ENCODE assay signal across 8 cellular contexts in genomic region chr11:113994077-113994954, GRCh38. TPM values are rescaled to one million over a fixed set of nuclear protein-coding genes. Genes with fewer than 3 reads are reported as not detected.
DNase-seq lines count a peak whose midpoint lies in the region; ATAC-seq and TF ChIP-seq lines count a peak whose summit lies in the region.

No MANE protein-coding gene starts in this region.

- no peaks in the 10 kb centered on the region for H3K27me3 ChIP-seq in gastrocnemius medialis

- no peak overlapping the region for H3K4me3 ChIP-seq in gastrocnemius medialis

- H3K36me3 ChIP-seq in gastrocnemius medialis: no peaks in the 10 kb centered on the region

- DNase-seq in GM03348 (ENCODE audit: low spot score) (peak; percentile 70), NCI-H1105 (lab: John Stamatoyannopoulos, UW) (peak; percentile 19), globus pallidus (ENCODE audit: low spot score) (peak; percentile 3), gastrocnemius medialis (no peak), GDM1 (lab: John Stamatoyannopoulos, UW) (no peak)
- DNase-seq in activated T-cell treated with anti-CD3 and anti-CD28 coated beads, Interleukin-2, amount 50 U/mL, for 24 hours: peak; percentile 61

- in situ Hi-C loops in gastrocnemius medialis (cut with MboI; ENCODE audit: low sequenced_read_pairs in 4 of 4): no loop called here

- H3K36me3 Mint-ChIP-seq in activated T-cell treated with anti-CD3 and anti-CD28 coated beads, Interleukin-2, amount 50 U/mL, for 24 hours (ENCODE audit: low read depth): no peaks in the 10 kb centered on the region

- no peaks in the 10 kb centered on the region for H3K4me1 Mint-ChIP-seq in activated T-cell treated with anti-CD3 and anti-CD28 coated beads, Interleukin-2, amount 50 U/mL, for 24 hours (ENCODE audit: low read depth)

- peaks cover 23% of the 10 kb centered on the region for H3K27me3 Mint-ChIP-seq in activated T-cell treated with anti-CD3 and anti-CD28 coated beads, Interleukin-2, amount 50 U/mL, for 24 hours

- TF ChIP-seq CTCF in gastrocnemius medialis (IDR thresholded peaks at IDR 0.05 in 4 of 5, conservative IDR thresholded peaks at IDR 0.05 in 1 of 5): peak; percentile 40 to 83 (median 77)

- H3K27ac Mint-ChIP-seq in activated T-cell treated with anti-CD3 and anti-CD28 coated beads, Interleukin-2, amount 50 U/mL, for 24 hours: no peak overlapping the region

- TF ChIP-seq POLR2A in gastrocnemius medialis (IDR thresholded peaks at IDR 0.05): no peak

- H3K9me3 ChIP-seq in gastrocnemius medialis: no peaks in the 10 kb centered on the region

- H3K4me3 Mint-ChIP-seq in activated T-cell treated with anti-CD3 and anti-CD28 coated beads, Interleukin-2, amount 50 U/mL, for 24 hours: no peak overlapping the region

- H3K27ac ChIP-seq in gastrocnemius medialis: no peak overlapping the region

- H3K9me3 Mint-ChIP-seq in activated T-cell treated with anti-CD3 and anti-CD28 coated beads, Interleukin-2, amount 50 U/mL, for 24 hours: no peaks in the 10 kb centered on the region

- intact Hi-C loops in gastrocnemius medialis (cut with DNase I; ENCODE audit: low total_unique reads): no loop called here

- ATAC-seq in gastrocnemius medialis (peak; percentile 41 to 45), GM18867 (IDR thresholded peaks at IDR 0.05; ENCODE audit: unreplicated experiment) (no peak), GM21381 (IDR thresholded peaks at IDR 0.05; ENCODE audit: unreplicated experiment) (no peak)

- H3K4me1 ChIP-seq in gastrocnemius medialis: no peaks in the 10 kb centered on the region

RNA-seq across cellular contexts. Expression of gene HTR3A, which starts 19.4 kb away (rescaled TPM):
- not detected for total RNA-seq in gastrocnemius medialis

Comparison
In these comparisons a context has a peak if more than half of its experiments do, and no peak if none do; other contexts are left out.
1. DNase-seq: peak in GM03348 (single experiment), NCI-H1105 (single experiment), activated T-cell treated with anti-CD3 and anti-CD28 coated beads, Interleukin-2, amount 50 U/mL, for 24 hours (single experiment) and globus pallidus (single experiment); none in gastrocnemius medialis (0 of 2) and GDM1 (single experiment).
2. ATAC-seq: peak in gastrocnemius medialis (2 of 2); none in GM18867 (single experiment) and GM21381 (single experiment).